In genomic region chr15:68383161-68384074, GRCh38 we compare ENCODE assay signal across 8 cellular contexts.
DNase-seq lines count a peak whose midpoint lies in the region; ATAC-seq and TF ChIP-seq lines count a peak whose summit lies in the region.

No MANE protein-coding gene starts in this region.

- H3K4me1 ChIP-seq in ACC112 (ENCODE audit: control insufficient read depth, insufficient read depth, low read length, unreplicated experiment) (peaks cover 23% of the 10 kb centered on the region), parathyroid adenoma (no peaks in the 10 kb centered on the region)

- H3K9ac ChIP-seq in parathyroid adenoma, result no peak overlapping the region

- no peaks in the 10 kb centered on the region for H3K27me3 ChIP-seq in ACC112 (ENCODE audit: insufficient read depth, low read length)
- no peaks in the 10 kb centered on the region for H3K27me3 ChIP-seq in parathyroid adenoma (ENCODE audit: control insufficient read depth, insufficient read depth, low read length)

- no peak for TF ChIP-seq POLR2A in GM18505 (IDR thresholded peaks at IDR 0.05; ENCODE audit: borderline replicate concordance, extremely low read depth, insufficient read depth, insufficient read length)

- H2AFZ ChIP-seq in ACC112 (ENCODE audit: low read length, unreplicated experiment) (no peak overlapping the region), parathyroid adenoma (no peak overlapping the region)

- no peak for ATAC-seq in GM18868 (IDR thresholded peaks at IDR 0.05; ENCODE audit: unreplicated experiment)
- ATAC-seq in GM18505 (IDR thresholded peaks at IDR 0.05; ENCODE audit: unreplicated experiment), result no peak

- no peak overlapping the region for H3K4me2 ChIP-seq in parathyroid adenoma (ENCODE audit: low read length)

- H3K79me2 ChIP-seq in ACC112 (ENCODE audit: control insufficient read depth, insufficient read depth, low read length, unreplicated experiment) (no peaks in the 10 kb centered on the region), parathyroid adenoma (no peaks in the 10 kb centered on the region)

- H3K4me3 ChIP-seq in ACC112 (ENCODE audit: low read depth, low read length) (no peak overlapping the region), parathyroid adenoma (ENCODE audit: low read depth, low read length) (no peak overlapping the region)

- H3K36me3 ChIP-seq in ACC112 (ENCODE audit: insufficient read depth, low read length) (no peaks in the 10 kb centered on the region), parathyroid adenoma (ENCODE audit: control insufficient read depth, insufficient read depth, low read length) (no peaks in the 10 kb centered on the region)

- H3K9me3 ChIP-seq in parathyroid adenoma (ENCODE audit: control insufficient read depth, low read length), result no peaks in the 10 kb centered on the region

- peak; percentile 79 for DNase-seq in GM10266 (ENCODE audit: extremely low spot score)
- peak; percentile 53 for DNase-seq in NCI-H226
- peak; percentile 12 for DNase-seq in activated T-cell treated with anti-CD3 and anti-CD28 coated beads for 48 hours (ENCODE audit: low read depth)
- peak; percentile 70 for DNase-seq in germinal center (ENCODE audit: low spot score)

- TF ChIP-seq CTCF in GM10266 (IDR thresholded peaks at IDR 0.05; ENCODE audit: control insufficient read depth, insufficient read depth, low read depth, missing control alignments), result peak; percentile 60
- peak; percentile 51 for TF ChIP-seq CTCF in parathyroid adenoma (IDR thresholded peaks at IDR 0.05)

- H3K27ac ChIP-seq in ACC112 (ENCODE audit: low read depth, low read length), result peak overlapping the region; percentile 65
- no peak overlapping the region for H3K27ac ChIP-seq in parathyroid adenoma

Comparison
In these comparisons a context has a peak if more than half of its experiments do, and no peak if none do; other contexts are left out.
1. DNase-seq: peak in every context shown above with its lines; median percentile 79 in GM10266; 70 in germinal center; 53 in NCI-H226; 12 in activated T-cell treated with anti-CD3 and anti-CD28 coated beads for 48 hours.